Comparison of ENCODE assay signal across 8 cellular contexts in the genomic region with DNA sequence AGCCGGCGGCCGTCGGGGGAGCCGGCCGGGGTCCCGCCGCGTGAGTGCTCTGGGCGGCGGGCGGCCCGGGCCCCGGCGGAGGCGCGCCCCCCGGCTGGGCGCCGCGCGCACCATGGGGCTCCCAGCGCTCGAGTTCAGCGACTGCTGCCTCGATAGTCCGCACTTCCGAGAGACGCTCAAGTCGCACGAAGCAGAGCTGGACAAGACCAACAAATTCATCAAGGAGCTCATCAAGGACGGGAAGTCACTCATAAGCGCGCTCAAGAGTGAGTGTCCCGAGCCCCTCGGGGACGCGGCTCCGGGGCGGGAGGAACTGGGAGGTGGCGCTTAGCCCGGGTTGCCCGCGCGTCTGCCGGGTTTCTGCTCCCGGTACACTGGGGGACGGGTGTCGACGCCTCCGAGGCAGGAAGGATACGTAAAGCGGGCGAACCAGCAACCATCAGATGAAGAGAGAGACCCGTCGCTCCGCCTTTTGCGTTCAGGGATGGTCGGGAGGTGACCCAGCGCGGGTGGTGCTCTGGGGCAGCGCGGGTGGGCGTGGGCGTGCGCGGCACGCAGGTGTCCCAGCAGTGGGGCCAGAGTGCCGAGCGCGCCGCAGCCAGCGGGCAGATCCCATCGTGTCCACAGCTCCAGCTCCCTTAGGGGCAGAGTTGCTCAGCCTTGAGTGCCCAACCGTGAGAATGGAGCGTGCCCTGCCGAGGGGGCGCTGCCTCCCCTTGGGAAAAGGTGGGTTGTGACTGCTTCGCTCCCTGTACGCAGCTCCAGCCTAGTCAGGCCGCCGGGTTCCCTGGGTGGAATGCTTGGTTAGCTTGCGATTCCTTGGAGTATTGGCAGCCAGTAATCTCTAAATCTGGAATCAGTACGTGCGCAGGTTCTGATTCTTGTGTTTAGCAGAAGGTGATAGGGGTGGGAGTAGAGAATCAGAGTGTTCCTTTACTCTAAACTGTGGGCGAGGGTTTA. TPM values are rescaled to one million over a fixed set of nuclear protein-coding genes. Genes with fewer than 3 reads are reported as not detected.
DNase-seq lines count a peak whose midpoint lies in the region; ATAC-seq and TF ChIP-seq lines count a peak whose summit lies in the region.

No MANE protein-coding gene starts in this region.

- peaks cover 47% of the 10 kb centered on the region for H3K4me1 Mint-ChIP-seq in activated T-cell treated with anti-CD3 and anti-CD28 coated beads, Interleukin-2, amount 50 U/mL, for 72 hours (ENCODE audit: low read depth)
- H3K4me1 Mint-ChIP-seq in naive thymus-derived CD8-positive, alpha-beta T cell, result peaks cover 24 to 57% (median 48%) of the 10 kb centered on the region in 4 donors
- H3K4me1 Mint-ChIP-seq in stimulated activated naive CD8-positive, alpha-beta T cell treated with anti-CD3 and anti-CD28 coated beads, Interleukin-15, amount 100 ng/mL, for 72 hours, result peaks cover 46% of the 10 kb centered on the region

- POLR2A ChIA-PET in naive thymus-derived CD8-positive, alpha-beta T cell (lab: Charles Lee), result interaction anchor here (0.7 to 3.4 kb wide), 15 partner anchors 9 to 232 kb away, joined by 3 to 78 read pairs (median 5); no protein-coding TSS in a partner anchor

- H3K27ac Mint-ChIP-seq in activated T-cell treated with anti-CD3 and anti-CD28 coated beads, Interleukin-2, amount 50 U/mL, for 72 hours, result peak overlapping the region; percentile 44
- H3K27ac Mint-ChIP-seq in naive thymus-derived CD8-positive, alpha-beta T cell, result peak overlapping the region; percentile 70 to 95 (median 90)
- H3K27ac Mint-ChIP-seq in stimulated activated naive CD8-positive, alpha-beta T cell treated with anti-CD3 and anti-CD28 coated beads, Interleukin-15, amount 100 ng/mL, for 72 hours, result peak overlapping the region; percentile 77 to 89

- peak; percentile 27 for TF ChIP-seq CTCF in OCI-LY3 (IDR thresholded peaks at IDR 0.05; ENCODE audit: low read depth, low read length)
- peak in 1 of 2 donors; percentile 17 for TF ChIP-seq CTCF in fibroblast of lung (conservative IDR thresholded peaks at IDR 0.05 in 1 of 2, IDR thresholded peaks at IDR 0.05 in 1 of 2; ENCODE audit: low read depth in 1 of 2, low read length in 2 of 2)

- H3K4me2 ChIP-seq in OCI-LY3 (ENCODE audit: low read length), result peak overlapping the region; percentile 99
- H3K4me2 ChIP-seq in fibroblast of lung (ENCODE audit: extremely low read depth, insufficient read depth, low read length), result peak overlapping the region; percentile 74

- in situ Hi-C loops in ACHN (cut with HindIII; ENCODE audit: low pct_ligation_motif_present, low pct_unique_long_range_greater_than_20kb, low sequenced_read_pairs), result no loop called here

- peak; percentile 26 for ATAC-seq in GM18909 (IDR thresholded peaks at IDR 0.05; ENCODE audit: poor library complexity, unreplicated experiment)
- ATAC-seq in HG03139 (IDR thresholded peaks at IDR 0.05; ENCODE audit: unreplicated experiment), result peak; percentile 19
- ATAC-seq in activated T-cell treated with anti-CD3 and anti-CD28 coated beads, Interleukin-2, amount 50 U/mL, for 72 hours (replicated peaks in 1 of 2), result peak; percentile 22 to 28
- peak; percentile 39 to 40 for ATAC-seq in naive thymus-derived CD8-positive, alpha-beta T cell
- ATAC-seq in stimulated activated naive CD8-positive, alpha-beta T cell treated with anti-CD3 and anti-CD28 coated beads, Interleukin-15, amount 100 ng/mL, for 72 hours, result peak; percentile 54

- no peaks in the 10 kb centered on the region for H3K36me3 ChIP-seq in OCI-LY3 (replicated peaks; ENCODE audit: low read depth, low read length)
- H3K36me3 ChIP-seq in fibroblast of lung (ENCODE audit: control insufficient read depth, insufficient read depth, low read length), result no peaks in the 10 kb centered on the region

- H2AFZ ChIP-seq in OCI-LY3 (ENCODE audit: low read depth, low read length) (peak overlapping the region; percentile 81; the same call in 1 of the 2 replicates), fibroblast of lung (ENCODE audit: low read length) (peak overlapping the region; percentile 80)

- DNase-seq in ACHN, result peak; percentile 64
- peak; percentile 70 to 71 for DNase-seq in activated T-cell treated with anti-CD3 and anti-CD28 coated beads, Interleukin-2, amount 50 U/mL, for 72 hours
- peak; percentile 30 to 36 for DNase-seq in fibroblast of lung (ENCODE audit: low read depth in 2 of 2)
- peak; percentile 45 to 82 (median 62) for DNase-seq in naive thymus-derived CD8-positive, alpha-beta T cell
- DNase-seq in stimulated activated naive CD8-positive, alpha-beta T cell treated with anti-CD3 and anti-CD28 coated beads, Interleukin-15, amount 100 ng/mL, for 72 hours, result peak; percentile 64 to 66

- H3K9ac ChIP-seq in OCI-LY3 (ENCODE audit: low read length) (peak overlapping the region; percentile 67), fibroblast of lung (ENCODE audit: insufficient read depth, low read length) (peak overlapping the region; percentile 63)

- H4K20me1 ChIP-seq in OCI-LY3 (ENCODE audit: insufficient read depth, low read length) (no peaks in the 10 kb centered on the region), fibroblast of lung (ENCODE audit: control insufficient read depth, extremely low read depth, insufficient read depth, low read length) (no peaks in the 10 kb centered on the region)

- no peaks in the 10 kb centered on the region for H3K36me3 Mint-ChIP-seq in activated T-cell treated with anti-CD3 and anti-CD28 coated beads, Interleukin-2, amount 50 U/mL, for 72 hours (ENCODE audit: insufficient read depth in 2 of 2)
- no peaks in the 10 kb centered on the region for H3K36me3 Mint-ChIP-seq in naive thymus-derived CD8-positive, alpha-beta T cell

- no peaks in the 10 kb centered on the region for H3K79me2 ChIP-seq in OCI-LY3 (ENCODE audit: low read length)
- H3K79me2 ChIP-seq in fibroblast of lung (ENCODE audit: control insufficient read depth, insufficient read depth, low read length), result no peaks in the 10 kb centered on the region

- H3K4me3 ChIP-seq in OCI-LY3 (ENCODE audit: low read length), result peak overlapping the region; percentile 96
- peak overlapping the region; percentile 56 to 86 (median 80) for H3K4me3 ChIP-seq in fibroblast of lung (replicated peaks in 1 of 4; ENCODE audit: control extremely low read depth in 1 of 4, insufficient read depth in 1 of 4, low read depth in 3 of 4, low read length in 4 of 4)

- H3K27me3 Mint-ChIP-seq in activated T-cell treated with anti-CD3 and anti-CD28 coated beads, Interleukin-2, amount 50 U/mL, for 72 hours (ENCODE audit: low read depth), result no peaks in the 10 kb centered on the region
- no peaks in the 10 kb centered on the region for H3K27me3 Mint-ChIP-seq in naive thymus-derived CD8-positive, alpha-beta T cell
- no peaks in the 10 kb centered on the region for H3K27me3 Mint-ChIP-seq in stimulated activated naive CD8-positive, alpha-beta T cell treated with anti-CD3 and anti-CD28 coated beads, Interleukin-15, amount 100 ng/mL, for 72 hours

- H3K4me1 ChIP-seq in OCI-LY3 (ENCODE audit: low read length), result peaks cover 9% of the 10 kb centered on the region; the same call in 1 of the 2 replicates
- H3K4me1 ChIP-seq in fibroblast of lung (ENCODE audit: control insufficient read depth, extremely low read depth, insufficient read depth, low read length), result peaks cover 2% of the 10 kb centered on the region

- H3K9me3 ChIP-seq in OCI-LY3 (ENCODE audit: insufficient read depth, low read length) (no peaks in the 10 kb centered on the region), fibroblast of lung (ENCODE audit: control insufficient read depth, insufficient read depth, low read depth, low read length) (no peaks in the 10 kb centered on the region)

- H3K27me3 ChIP-seq in OCI-LY3 (ENCODE audit: low read depth, low read length) (peaks cover 21% of the 10 kb centered on the region), fibroblast of lung (ENCODE audit: control insufficient read depth, insufficient read depth, low read length) (no peaks in the 10 kb centered on the region)

- H3K27ac ChIP-seq in OCI-LY3 (ENCODE audit: low read length) (no peak overlapping the region), fibroblast of lung (ENCODE audit: insufficient read depth, low read length) (no peak overlapping the region)

- peak overlapping the region; percentile 84 to 89 for H3K4me3 Mint-ChIP-seq in activated T-cell treated with anti-CD3 and anti-CD28 coated beads, Interleukin-2, amount 50 U/mL, for 72 hours
- peak overlapping the region; percentile 90 to 99 (median 94) for H3K4me3 Mint-ChIP-seq in naive thymus-derived CD8-positive, alpha-beta T cell
- H3K4me3 Mint-ChIP-seq in stimulated activated naive CD8-positive, alpha-beta T cell treated with anti-CD3 and anti-CD28 coated beads, Interleukin-15, amount 100 ng/mL, for 72 hours, result peak overlapping the region; percentile 97 to 98

- no peaks in the 10 kb centered on the region for H3K9me3 Mint-ChIP-seq in activated T-cell treated with anti-CD3 and anti-CD28 coated beads, Interleukin-2, amount 50 U/mL, for 72 hours
- H3K9me3 Mint-ChIP-seq in naive thymus-derived CD8-positive, alpha-beta T cell, result no peaks in the 10 kb centered on the region
- H3K9me3 Mint-ChIP-seq in stimulated activated naive CD8-positive, alpha-beta T cell treated with anti-CD3 and anti-CD28 coated beads, Interleukin-15, amount 100 ng/mL, for 72 hours, result no peaks in the 10 kb centered on the region

RNA-seq across cellular contexts. Expression of a gene that starts 0.8 kb away (rescaled TPM):
- total RNA-seq in activated T-cell treated with anti-CD3 and anti-CD28 coated beads, Interleukin-2, amount 50 U/mL, for 72 hours, result 10 to 100 TPM; 24.0 to 24.3 TPM
- 4.4 and 6.8 TPM in 2 replicates for total RNA-seq in fibroblast of lung
- polyA plus RNA-seq in fibroblast of lung, result 1.8 and 4.1 TPM in 2 replicates
- 1.5 and 5.3 TPM in 2 replicates for polyA plus RNA-seq in fibroblast of lung (2012)
- 0.74 and 2.7 TPM in 2 replicates for polyA minus RNA-seq in fibroblast of lung (ENCODE audit: low replicate concordance)
- 10 to 100 TPM; 27.7 to 30.5 TPM for total RNA-seq in naive thymus-derived CD8-positive, alpha-beta T cell
- polyA plus RNA-seq in naive thymus-derived CD8-positive, alpha-beta T cell, result 10 to 100 TPM in 2 of 3 donors, 1 to 10 TPM in 1; 9.1 to 15.7 (median 11.6) TPM
